In the genomic region with DNA sequence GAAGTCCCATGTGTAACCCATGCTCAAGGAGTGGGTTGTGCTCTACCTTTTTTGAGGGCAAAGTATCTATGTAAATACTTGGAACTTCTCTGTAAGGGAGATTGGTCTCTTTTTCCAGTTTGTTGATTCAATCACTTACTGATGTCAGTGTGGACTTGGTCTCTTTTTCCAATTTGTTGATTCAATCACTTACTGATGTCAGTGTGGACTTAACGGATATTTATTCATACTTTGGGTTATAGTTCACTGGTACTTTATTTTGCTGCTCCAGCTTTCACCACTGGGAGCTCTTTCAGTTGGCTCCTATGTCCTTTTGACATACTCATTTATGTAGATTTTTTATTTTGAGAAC, we compare ENCODE assay signal across 1 cellular context.
TF ChIP-seq lines count a peak whose summit lies in the region.

No MANE protein-coding gene starts in this region.

TF ChIP-seq in HCT116, 20 proteins besides CTCF, POLR2A, EP300 and RAD21 (continued from another document):
- TF ChIP-seq, protein P1, sequence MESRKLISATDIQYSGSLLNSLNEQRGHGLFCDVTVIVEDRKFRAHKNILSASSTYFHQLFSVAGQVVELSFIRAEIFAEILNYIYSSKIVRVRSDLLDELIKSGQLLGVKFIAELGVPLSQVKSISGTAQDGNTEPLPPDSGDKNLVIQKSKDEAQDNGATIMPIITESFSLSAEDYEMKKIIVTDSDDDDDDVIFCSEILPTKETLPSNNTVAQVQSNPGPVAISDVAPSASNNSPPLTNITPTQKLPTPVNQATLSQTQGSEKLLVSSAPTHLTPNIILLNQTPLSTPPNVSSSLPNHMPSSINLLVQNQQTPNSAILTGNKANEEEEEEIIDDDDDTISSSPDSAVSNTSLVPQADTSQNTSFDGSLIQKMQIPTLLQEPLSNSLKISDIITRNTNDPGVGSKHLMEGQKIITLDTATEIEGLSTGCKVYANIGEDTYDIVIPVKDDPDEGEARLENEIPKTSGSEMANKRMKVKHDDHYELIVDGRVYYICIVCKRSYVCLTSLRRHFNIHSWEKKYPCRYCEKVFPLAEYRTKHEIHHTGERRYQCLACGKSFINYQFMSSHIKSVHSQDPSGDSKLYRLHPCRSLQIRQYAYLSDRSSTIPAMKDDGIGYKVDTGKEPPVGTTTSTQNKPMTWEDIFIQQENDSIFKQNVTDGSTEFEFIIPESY (IDR thresholded peaks at IDR 0.05; ENCODE audit: extremely low read depth, insufficient replicate concordance, low read length): no peak
- TF ChIP-seq YY1 (IDR thresholded peaks at IDR 0.05; ENCODE audit: extremely low read depth, insufficient replicate concordance, low read depth, low read length) (no peak), EZH2phosphoT487 (IDR thresholded peaks at IDR 0.05; ENCODE audit: borderline replicate concordance) (no peak), EZH2 (IDR thresholded peaks at IDR 0.05) (no peak), ZNF274 (IDR thresholded peaks at IDR 0.05; ENCODE audit: low read depth, low read length) (no peak), CBX3 (IDR thresholded peaks at IDR 0.05; ENCODE audit: low read depth) (no peak), JUND (IDR thresholded peaks at IDR 0.05) (no peak), ELF1 (IDR thresholded peaks at IDR 0.05; ENCODE audit: borderline replicate concordance, low read depth) (no peak), SRF (IDR thresholded peaks at IDR 0.05; ENCODE audit: low read depth) (no peak), ZFX (IDR thresholded peaks at IDR 0.05) (no peak), TCF7L2 (IDR thresholded peaks at IDR 0.05; ENCODE audit: borderline replicate concordance, extremely low read depth, insufficient read depth, insufficient read length) (no peak), SP1 (IDR thresholded peaks at IDR 0.05; ENCODE audit: low read depth) (no peak), EGR1 (IDR thresholded peaks at IDR 0.05; ENCODE audit: low read depth) (no peak)
- TF ChIP-seq, protein P2, sequence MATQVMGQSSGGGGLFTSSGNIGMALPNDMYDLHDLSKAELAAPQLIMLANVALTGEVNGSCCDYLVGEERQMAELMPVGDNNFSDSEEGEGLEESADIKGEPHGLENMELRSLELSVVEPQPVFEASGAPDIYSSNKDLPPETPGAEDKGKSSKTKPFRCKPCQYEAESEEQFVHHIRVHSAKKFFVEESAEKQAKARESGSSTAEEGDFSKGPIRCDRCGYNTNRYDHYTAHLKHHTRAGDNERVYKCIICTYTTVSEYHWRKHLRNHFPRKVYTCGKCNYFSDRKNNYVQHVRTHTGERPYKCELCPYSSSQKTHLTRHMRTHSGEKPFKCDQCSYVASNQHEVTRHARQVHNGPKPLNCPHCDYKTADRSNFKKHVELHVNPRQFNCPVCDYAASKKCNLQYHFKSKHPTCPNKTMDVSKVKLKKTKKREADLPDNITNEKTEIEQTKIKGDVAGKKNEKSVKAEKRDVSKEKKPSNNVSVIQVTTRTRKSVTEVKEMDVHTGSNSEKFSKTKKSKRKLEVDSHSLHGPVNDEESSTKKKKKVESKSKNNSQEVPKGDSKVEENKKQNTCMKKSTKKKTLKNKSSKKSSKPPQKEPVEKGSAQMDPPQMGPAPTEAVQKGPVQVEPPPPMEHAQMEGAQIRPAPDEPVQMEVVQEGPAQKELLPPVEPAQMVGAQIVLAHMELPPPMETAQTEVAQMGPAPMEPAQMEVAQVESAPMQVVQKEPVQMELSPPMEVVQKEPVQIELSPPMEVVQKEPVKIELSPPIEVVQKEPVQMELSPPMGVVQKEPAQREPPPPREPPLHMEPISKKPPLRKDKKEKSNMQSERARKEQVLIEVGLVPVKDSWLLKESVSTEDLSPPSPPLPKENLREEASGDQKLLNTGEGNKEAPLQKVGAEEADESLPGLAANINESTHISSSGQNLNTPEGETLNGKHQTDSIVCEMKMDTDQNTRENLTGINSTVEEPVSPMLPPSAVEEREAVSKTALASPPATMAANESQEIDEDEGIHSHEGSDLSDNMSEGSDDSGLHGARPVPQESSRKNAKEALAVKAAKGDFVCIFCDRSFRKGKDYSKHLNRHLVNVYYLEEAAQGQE (IDR thresholded peaks at IDR 0.05; ENCODE audit: low read depth): no peak
- TF ChIP-seq, protein P3, sequence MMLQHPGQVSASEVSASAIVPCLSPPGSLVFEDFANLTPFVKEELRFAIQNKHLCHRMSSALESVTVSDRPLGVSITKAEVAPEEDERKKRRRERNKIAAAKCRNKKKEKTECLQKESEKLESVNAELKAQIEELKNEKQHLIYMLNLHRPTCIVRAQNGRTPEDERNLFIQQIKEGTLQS (IDR thresholded peaks at IDR 0.05): no peak
- TF ChIP-seq, protein P4, sequence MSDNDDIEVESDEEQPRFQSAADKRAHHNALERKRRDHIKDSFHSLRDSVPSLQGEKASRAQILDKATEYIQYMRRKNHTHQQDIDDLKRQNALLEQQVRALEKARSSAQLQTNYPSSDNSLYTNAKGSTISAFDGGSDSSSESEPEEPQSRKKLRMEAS (IDR thresholded peaks at IDR 0.05): no peak
